ENCODE assay signal across 8 cellular contexts in the genomic region with DNA sequence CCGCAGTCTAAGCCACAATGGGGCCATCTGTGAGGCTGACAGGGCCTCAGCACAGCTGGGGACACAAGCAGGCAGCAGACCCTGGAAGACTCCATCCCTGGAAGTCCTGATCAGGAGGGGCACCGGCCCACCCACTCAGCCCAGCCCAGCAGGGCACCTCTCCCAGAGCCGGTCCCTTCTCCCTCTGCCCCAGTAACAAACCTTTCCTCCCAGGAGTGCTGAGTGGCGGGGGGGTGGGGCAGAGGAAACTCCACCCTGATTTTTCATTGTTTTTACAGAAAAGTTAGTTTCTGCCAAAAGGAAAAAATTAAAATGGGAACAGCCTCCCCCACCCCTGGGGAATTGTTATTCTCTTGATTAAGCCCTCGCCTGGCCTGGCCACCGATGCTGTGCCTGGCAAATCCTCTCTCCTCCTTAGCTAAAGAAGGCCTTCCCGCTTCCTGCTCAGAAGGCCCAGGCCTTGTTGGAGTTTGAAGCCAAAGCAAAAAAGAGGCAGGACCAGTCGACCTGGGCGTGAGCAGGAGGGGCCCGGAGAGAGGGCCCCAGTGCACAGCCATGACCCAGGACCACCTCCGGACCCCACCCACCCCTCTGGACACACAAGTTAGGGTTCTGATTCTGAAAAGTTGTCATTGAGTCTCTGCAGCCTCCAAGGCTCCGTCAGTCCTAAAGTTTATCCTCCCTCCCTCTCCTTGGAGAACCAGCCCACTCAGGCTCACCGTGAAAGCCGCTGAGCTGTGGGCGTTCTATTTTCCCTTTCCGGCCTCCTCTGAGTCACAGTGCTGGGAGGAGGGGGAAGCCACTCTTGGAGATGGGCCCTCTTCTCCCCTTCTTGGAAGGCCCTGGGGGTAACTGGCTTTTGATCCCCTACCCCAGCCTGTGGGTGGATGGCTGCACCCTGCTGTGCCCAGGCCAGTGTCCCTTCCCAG.
A peak's percentile ranks its signal among the peaks of the same experiment; 100 is the strongest.
DNase-seq lines count a peak whose midpoint lies in the region; ATAC-seq, FAIRE-seq and TF ChIP-seq lines count a peak whose summit lies in the region.

No MANE protein-coding gene starts in this region.

- no peaks in the 10 kb centered on the region for H3K36me3 Mint-ChIP-seq in T-helper 17 cell (ENCODE audit: low read depth)

- no peaks in the 10 kb centered on the region for H3K36me3 ChIP-seq in small intestine (ENCODE audit: control insufficient read depth in 2 of 2, insufficient read depth in 2 of 2, low read length in 2 of 2)

- H3K27me3 ChIP-seq in small intestine (ENCODE audit: control insufficient read depth in 2 of 2, insufficient read depth in 2 of 2, low read length in 2 of 2) = no peaks in the 10 kb centered on the region

- peak; percentile 83 for DNase-seq in ELR (ENCODE audit: low read depth)
- DNase-seq in T-helper 17 cell = no peak
- peak; percentile 60 to 86 for DNase-seq in foreskin fibroblast
- peak; percentile 39 for DNase-seq in putamen (ENCODE audit: low spot score)
- no peak for DNase-seq in small intestine
- no peak for DNase-seq in NCI-H2171 (lab: John Stamatoyannopoulos, UW)
- no peak for DNase-seq in iPS-NIHi7 (ENCODE audit: extremely low spot score)

- no peak overlapping the region for H3K27ac Mint-ChIP-seq in T-helper 17 cell

- peaks cover 6% of the 10 kb centered on the region for H3K27me3 Mint-ChIP-seq in T-helper 17 cell

- TF ChIP-seq CTCF in foreskin fibroblast (IDR thresholded peaks at IDR 0.05; ENCODE audit: low read depth, low read length) = no peak

- 52 to 77% (median 65%) methylated on average over 14 to 16 of the region's 16 CpGs for WGBS in small intestine, 3 donors

- H3K9me3 ChIP-seq in T-helper 17 cell (ENCODE audit: control insufficient read depth, low read length, poor library complexity, severe bottlenecking) (no peaks in the 10 kb centered on the region), small intestine (ENCODE audit: control insufficient read depth, low read depth) (no peaks in the 10 kb centered on the region)

- peaks cover 35% of the 10 kb centered on the region for H3K4me1 Mint-ChIP-seq in T-helper 17 cell

- H3K4me3 Mint-ChIP-seq in T-helper 17 cell = peak overlapping the region; percentile 61

- H3K4me3 ChIP-seq in foreskin fibroblast (ENCODE audit: low read depth in 1 of 2, low read length in 2 of 2) = no peak overlapping the region
- H3K4me3 ChIP-seq in small intestine (ENCODE audit: low read depth in 1 of 2, low read length in 2 of 2) = no peak overlapping the region

- peaks cover 0 to 4% of the 10 kb centered on the region in 2 donors for H3K4me1 ChIP-seq in small intestine (ENCODE audit: control insufficient read depth in 2 of 2, insufficient read depth in 1 of 2, low read depth in 1 of 2, low read length in 1 of 2)

- no peak for ATAC-seq in T-helper 17 cell
- no peak for ATAC-seq in HG02885 (IDR thresholded peaks at IDR 0.05; ENCODE audit: poor library complexity, unreplicated experiment)

- no peak for FAIRE-seq in small intestine (lab: Jason Lieb, UNC)

- peak overlapping the region in 1 of 2 donors; percentile 86 for H3K27ac ChIP-seq in small intestine (ENCODE audit: low read depth in 1 of 2, low read length in 1 of 2)

Comparison
In these comparisons a context has a peak if more than half of its experiments do, and no peak if none do; other contexts are left out.
1. DNase-seq: peak in ELR (single experiment), foreskin fibroblast (2 of 2) and putamen (single experiment); none in T-helper 17 cell (0 of 3), small intestine (single experiment), NCI-H2171 (single experiment) and iPS-NIHi7 (single experiment).